8 cellular contexts compared by ENCODE assay signal in the genomic region with DNA sequence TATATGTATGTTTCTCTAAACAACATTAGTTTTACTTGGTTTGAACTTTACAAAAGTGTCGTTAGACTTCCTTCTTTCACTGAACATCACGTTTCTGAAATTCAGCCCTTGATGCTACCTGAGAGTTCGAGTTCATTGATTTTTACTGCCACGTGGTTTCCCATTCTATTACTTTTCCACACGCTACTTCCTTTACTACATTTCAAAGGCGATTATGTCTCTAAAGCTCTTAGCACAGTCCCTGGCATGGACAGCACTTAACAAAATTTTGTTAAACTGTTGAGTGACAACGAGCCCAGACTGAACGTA. TPM values are rescaled to one million over a fixed set of nuclear protein-coding genes. Genes with fewer than 3 reads are reported as not detected.
DNase-seq lines count a peak whose midpoint lies in the region; ATAC-seq and TF ChIP-seq lines count a peak whose summit lies in the region.

No MANE protein-coding gene starts in this region.

- H4K91ac ChIP-seq in H9 (ENCODE audit: insufficient read length, low read depth, low read length): no peak overlapping the region

- H3K14ac ChIP-seq in H9 (ENCODE audit: insufficient read depth, low read length): no peak overlapping the region

- no peak overlapping the region for H3K27ac ChIP-seq in H9 (ENCODE audit: insufficient read length, low read depth, low read length)

- peaks cover 8% of the 10 kb centered on the region for H3K23me2 ChIP-seq in H9 (ENCODE audit: insufficient read length, low read depth, low read length, poor library complexity, severe bottlenecking)

- no peak overlapping the region for H3K9ac ChIP-seq in H9 (ENCODE audit: extremely low read depth, insufficient read length, low read length)

- peak overlapping the region; percentile 59 to 98 for H3K4me3 Mint-ChIP-seq in H9

- no peak overlapping the region for H4K5ac ChIP-seq in H9 (ENCODE audit: insufficient read length, low read depth, low read length)

- H2BK20ac ChIP-seq in H9 (ENCODE audit: low read depth, low read length, poor library complexity, severe bottlenecking): no peak overlapping the region

- H3T11ph ChIP-seq in H9 (ENCODE audit: low read length): no peak overlapping the region

- no peaks in the 10 kb centered on the region for H3K36me3 ChIP-seq in BE2C

- H3K27me3 Mint-ChIP-seq in H9 (ENCODE audit: low read depth): peaks cover 6% of the 10 kb centered on the region

- H2BK5ac ChIP-seq in H9 (ENCODE audit: insufficient read length, low read length): no peak overlapping the region

- H3K4me2 ChIP-seq in H9 (ENCODE audit: insufficient read depth, insufficient read length, low read length): peak overlapping the region; percentile 60

- H4K20me1 ChIP-seq in H9 (ENCODE audit: control insufficient read depth, insufficient read depth, insufficient read length): no peaks in the 10 kb centered on the region

- no peak overlapping the region for H2AK5ac ChIP-seq in H9 (ENCODE audit: insufficient read length, low read length)

- H3K4me1 ChIP-seq in BE2C: no peaks in the 10 kb centered on the region
- peaks cover 2% of the 10 kb centered on the region; the same call in 1 of the 2 replicates for H3K4me1 ChIP-seq in H9 (ENCODE audit: insufficient read depth, low read length)
- peaks cover 35% of the 10 kb centered on the region for H3K4me1 ChIP-seq in mononuclear cell (ENCODE audit: insufficient read depth, low read length)

- H3K56ac ChIP-seq in H9 (ENCODE audit: insufficient read length, low read depth, low read length): no peak overlapping the region

- H2BK15ac ChIP-seq in H9 (ENCODE audit: low read depth, low read length): no peak overlapping the region

- no CpG with 5 or more reads among the region's 8 CpGs for WGBS in H9 (ENCODE audit: extremely low coverage, insufficient read length, low lambda C conversion rate)

- no peaks in the 10 kb centered on the region; the same call in 1 of the 2 replicates for H3K79me2 ChIP-seq in H9 (ENCODE audit: insufficient read depth, low read length)

- ATAC-seq in activated naive CD4-positive, alpha-beta T cell treated with anti-CD3 and anti-CD28 coated beads, Interleukin-2, amount 50 U/mL, for 72 hours: no peak
- no peak for ATAC-seq in HG02763 (IDR thresholded peaks at IDR 0.05; ENCODE audit: unreplicated experiment)

- no peak overlapping the region for H4K8ac ChIP-seq in H9 (replicated peaks; ENCODE audit: insufficient read length, low read depth, low read length)

- H3K18ac ChIP-seq in H9 (ENCODE audit: insufficient read length, low read depth, low read length): no peak overlapping the region

- H3K4me1 Mint-ChIP-seq in H9: peaks cover 13 to 14% of the 10 kb centered on the region in 2 experiments

- H3K79me1 ChIP-seq in H9 (ENCODE audit: insufficient read depth, low read depth, low read length, poor library complexity, severe bottlenecking): no peaks in the 10 kb centered on the region

- no peak overlapping the region for H3K27ac Mint-ChIP-seq in H9
- H3K27ac Mint-ChIP-seq in activated naive CD4-positive, alpha-beta T cell treated with anti-CD3 and anti-CD28 coated beads, Interleukin-2, amount 50 U/mL, for 72 hours: peak overlapping the region; percentile 95 to 97

- H2BK12ac ChIP-seq in H9 (ENCODE audit: insufficient read length, low read depth, low read length): no peak overlapping the region

- H3K36me3 Mint-ChIP-seq in H9 (ENCODE audit: insufficient read depth in 1 of 3, low read depth in 3 of 3): no peaks in the 10 kb centered on the region; a peak in 1 of 7 replicates
- H3K36me3 Mint-ChIP-seq in activated naive CD4-positive, alpha-beta T cell treated with anti-CD3 and anti-CD28 coated beads, Interleukin-2, amount 50 U/mL, for 72 hours: peaks cover 0 to 5% of the 10 kb centered on the region in 2 donors

- H3K27me3 ChIP-seq in BE2C (no peaks in the 10 kb centered on the region), H9 (ENCODE audit: insufficient read depth, low read length) (no peaks in the 10 kb centered on the region), mononuclear cell (ENCODE audit: insufficient read depth, low read length) (no peaks in the 10 kb centered on the region)

- TF ChIP-seq CTCF in BE2C (IDR thresholded peaks at IDR 0.05; ENCODE audit: low read depth, low read length) (no peak), H9 (conservative IDR thresholded peaks at IDR 0.05) (no peak)

- peak overlapping the region; percentile 58 for H3K4me3 ChIP-seq in BE2C (ENCODE audit: low read depth, low read length)
- H3K4me3 ChIP-seq in mononuclear cell (ENCODE audit: low read length): peak overlapping the region; percentile 68

- no peak overlapping the region for H2BK120ac ChIP-seq in H9 (ENCODE audit: low read depth, low read length, poor library complexity, severe bottlenecking)

- H3K4ac ChIP-seq in H9 (ENCODE audit: low read depth, low read length): no peak overlapping the region

- H2AFZ ChIP-seq in H9 (ENCODE audit: low read length): peak overlapping the region; percentile 94

- no peak overlapping the region for H3K23ac ChIP-seq in H9 (ENCODE audit: insufficient read length, low read depth, low read length)

- H3K9me3 Mint-ChIP-seq in H9: no peaks in the 10 kb centered on the region
- peaks cover 3 to 14% of the 10 kb centered on the region in 2 donors for H3K9me3 Mint-ChIP-seq in activated naive CD4-positive, alpha-beta T cell treated with anti-CD3 and anti-CD28 coated beads, Interleukin-2, amount 50 U/mL, for 72 hours

- no peak for DNase-seq in BE2C
- DNase-seq in H9: no peak
- DNase-seq in activated naive CD4-positive, alpha-beta T cell treated with anti-CD3 and anti-CD28 coated beads, Interleukin-2, amount 50 U/mL, for 72 hours (ENCODE audit: low spot score in 2 of 2): no peak
- no peak for DNase-seq in EL
- DNase-seq in mesenteric fat pad (ENCODE audit: low spot score): no peak
- no peak for DNase-seq in dedifferentiated amniotic fluid mesenchymal stem cell (ENCODE audit: extremely low spot score)

- H3K9me3 ChIP-seq in BE2C: no peaks in the 10 kb centered on the region
- no peaks in the 10 kb centered on the region for H3K9me3 ChIP-seq in H9 (ENCODE audit: control insufficient read depth, low read depth, low read length)
- H3K9me3 ChIP-seq in mononuclear cell (ENCODE audit: low read depth, low read length): no peaks in the 10 kb centered on the region

RNA-seq across cellular contexts. Expression of a gene that starts 15.9 kb away (rescaled TPM):
- polyA plus RNA-seq in BE2C (2012; ENCODE audit: insufficient read depth, insufficient read length, low read depth): 54.6 TPM
- total RNA-seq in H9 (2021) (83.4 and 89.7 TPM in 2 replicates), mononuclear cell (27.3 TPM), mesenteric fat pad (96.0 TPM)
- 10 to 100 TPM; 66.8 to 72.0 TPM for total RNA-seq in activated naive CD4-positive, alpha-beta T cell treated with anti-CD3 and anti-CD28 coated beads, Interleukin-2, amount 50 U/mL, for 72 hours

Comparison
In these comparisons a context has a peak if more than half of its experiments do, and no peak if none do; other contexts are left out.
1. H3K27ac Mint-ChIP-seq: peak in activated naive CD4-positive, alpha-beta T cell treated with anti-CD3 and anti-CD28 coated beads, Interleukin-2, amount 50 U/mL, for 72 hours (2 of 2); none in H9 (0 of 3).